Comparison of ENCODE assay signal across 28 cellular contexts in genomic region chr6:105639124-105639523, GRCh38.
"Had no signal": no experiment of that assay in that cellular context is flagged by ENCODE, and none has a peak within 500 bp of the region (broad histone marks: within the 10 kb centered on the region; RNA-seq: fewer than 3 reads in every experiment).

No MANE protein-coding gene starts in this region.

- H3K27ac ChIP-seq: colonic mucosa, coronary artery, dorsolateral prefrontal cortex, epithelial cell of prostate, esophagus muscularis mucosa, esophagus squamous epithelium, foreskin keratinocyte, gastrocnemius medialis, gastroesophageal sphincter, heart left ventricle, heart right ventricle had no signal

- H3K27ac Mint-ChIP-seq: dendritic cell treated with granulocyte-macrophage colony-stimulating factor and Interleukin-4, amounts not matched to agents 40 ng/mL and 50 ng/mL, for 4 days; effector memory CD8-positive, alpha-beta T cell; endodermal cell had no signal

- ATAC-seq: effector memory CD8-positive, alpha-beta T cell; esophagus mucosa; foreskin keratinocyte; gastrocnemius medialis; gastroesophageal sphincter; heart left ventricle; heart right ventricle had no signal

- H3K4me1 ChIP-seq: colonic mucosa, gastrocnemius medialis, heart right ventricle had no signal

- H3K36me3 ChIP-seq: colonic mucosa, esophagus muscularis mucosa, esophagus squamous epithelium, gastrocnemius medialis, gastroesophageal sphincter, heart left ventricle, heart right ventricle had no signal

- DNase-seq: colonic mucosa; cortex of kidney; dermis blood vessel endothelial cell; dorsolateral prefrontal cortex; effector CD4-positive, alpha-beta T cell; effector memory CD4-positive, alpha-beta T cell; effector memory CD8-positive, alpha-beta T cell; endodermal cell; erythroblast; esophagus squamous epithelium; foreskin fibroblast; foreskin keratinocyte; foreskin melanocyte; gastrocnemius medialis; glutamatergic neuron; head of caudate nucleus; heart left ventricle; heart right ventricle had no signal

- H3K9me3 ChIP-seq: colonic mucosa, esophagus muscularis mucosa, esophagus squamous epithelium, gastrocnemius medialis, gastroesophageal sphincter, heart left ventricle, heart right ventricle had no signal

- H3K4me3 Mint-ChIP-seq: dendritic cell treated with granulocyte-macrophage colony-stimulating factor and Interleukin-4, amounts not matched to agents 40 ng/mL and 50 ng/mL, for 4 days; effector memory CD8-positive, alpha-beta T cell; endodermal cell had no signal

- H3K27me3 Mint-ChIP-seq: dendritic cell treated with granulocyte-macrophage colony-stimulating factor and Interleukin-4, amounts not matched to agents 40 ng/mL and 50 ng/mL, for 4 days; effector memory CD8-positive, alpha-beta T cell had no signal

- H3K27me3 ChIP-seq: colonic mucosa, dorsolateral prefrontal cortex, esophagus muscularis mucosa, esophagus squamous epithelium, foreskin keratinocyte, gastrocnemius medialis, gastroesophageal sphincter, heart left ventricle, heart right ventricle had no signal

- H3K9me3 Mint-ChIP-seq: dendritic cell treated with granulocyte-macrophage colony-stimulating factor and Interleukin-4, amounts not matched to agents 40 ng/mL and 50 ng/mL, for 4 days; effector memory CD8-positive, alpha-beta T cell; endodermal cell had no signal

- FAIRE-seq: colon, endometrium, endothelial cell of umbilical vein, frontal cortex had no signal

- H3K4me3 ChIP-seq: colonic mucosa, coronary artery, dorsolateral prefrontal cortex, esophagus muscularis mucosa, esophagus squamous epithelium, gastrocnemius medialis, gastroesophageal sphincter, heart left ventricle, heart right ventricle had no signal
